23 cellular contexts compared by ENCODE assay signal in the genomic region with DNA sequence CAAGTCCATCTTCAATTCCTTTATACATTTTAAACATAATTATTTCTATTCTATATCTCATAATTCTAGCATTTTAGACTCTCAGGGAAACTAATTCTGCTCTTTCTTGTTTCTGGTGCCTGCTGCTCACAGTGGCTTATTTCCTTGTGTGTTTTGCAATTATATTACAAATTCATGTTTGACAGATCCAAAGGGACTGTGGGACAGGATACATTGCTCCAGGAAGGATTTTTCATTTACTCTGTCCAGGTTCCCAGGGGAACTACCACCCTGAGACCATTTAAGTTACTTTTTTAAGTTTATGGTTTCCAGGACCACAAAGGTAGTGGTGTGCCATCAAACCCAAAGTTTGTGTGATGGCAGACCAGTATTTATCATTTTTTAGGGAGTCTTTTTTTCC. TPM values are rescaled to one million over a fixed set of nuclear protein-coding genes. Genes with fewer than 3 reads are reported as not detected.
"Had no signal": no experiment of that assay in that cellular context is flagged by ENCODE, and none has a peak within 500 bp of the region (broad histone marks: within the 10 kb centered on the region; RNA-seq: fewer than 3 reads in every experiment).

No MANE protein-coding gene starts in this region.

- H3K9ac ChIP-seq: SK-N-SH had no signal

- DNase-seq: IMR-90; Karpas-422; KG1; MM.1S; NCI-H1092 treated with DMSO at 0.1 percent for 48 hours; NCI-H1436; NCI-H187; NCI-H2029; NCI-H2081 treated with DMSO at 0.1 percent for 48 hours; NCI-H2171; NCI-H226; NCI-H446; NCI-H510A; NCI-H524 treated with DMSO at 0.1 percent for 48 hours; NK-92 treated with Interleukin-12 subunit alpha and Interleukin-12 subunit beta, amount 100 ng/mL, for 24 hours; PC-3; SHP77; SK-N-SH had no signal

- H3K27ac ChIP-seq: RWPE1 had no signal

- H3K9me3 ChIP-seq: SK-N-SH had no signal

- H3K4me2 ChIP-seq: SK-N-SH had no signal

- ATAC-seq: HepG2, Panc1, PC-3 had no signal

RNA-seq across cellular contexts. Expression of gene TTC39A, which starts 6.6 kb away (rescaled TPM):
- total RNA-seq: HT1080, OCI-LY7 had no signal
